ENCODE assay signal across 9 cellular contexts in the genomic region with DNA sequence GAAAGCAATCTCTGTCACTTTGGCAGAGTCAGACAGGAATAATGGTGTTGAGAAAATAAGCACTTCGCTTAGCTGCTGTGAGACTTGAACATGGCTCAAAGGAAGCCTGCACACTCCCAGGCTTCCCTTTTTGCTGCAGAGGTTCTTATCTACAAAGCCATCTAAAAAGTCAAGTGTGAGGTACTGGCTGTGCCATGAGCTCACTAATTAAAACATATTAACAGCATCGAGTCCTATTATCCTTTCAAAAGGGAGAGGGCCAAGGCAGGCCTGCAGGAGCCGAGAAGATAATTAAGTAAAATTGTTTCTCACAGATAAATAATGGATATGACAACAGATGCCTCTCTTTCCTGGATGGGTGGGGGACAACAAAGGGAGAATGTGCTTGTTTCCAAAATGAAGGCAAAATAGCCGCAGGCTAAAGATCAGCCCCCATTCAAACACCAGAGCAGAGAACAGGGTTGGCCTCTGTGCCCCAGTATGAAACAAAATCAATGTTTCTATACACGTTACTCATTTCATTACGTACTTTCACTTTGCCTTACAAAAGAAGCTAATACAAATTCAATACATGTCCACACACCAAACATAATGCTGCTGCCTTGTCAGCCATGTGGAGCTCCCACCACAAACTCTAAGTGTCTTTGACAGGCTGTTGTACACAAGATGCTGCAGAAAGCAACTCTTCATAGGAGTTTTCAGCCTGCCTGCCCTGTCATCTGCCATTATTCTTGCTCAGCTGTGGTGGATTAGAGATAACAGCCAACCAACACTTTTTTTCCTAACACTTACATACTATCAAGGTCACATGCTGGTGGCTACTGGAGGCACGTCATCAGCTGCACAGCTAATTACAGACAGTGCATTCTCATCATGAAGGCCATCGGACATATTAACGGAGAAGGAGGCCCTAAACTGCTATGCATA. TPM values are rescaled to one million over a fixed set of nuclear protein-coding genes. Genes with fewer than 3 reads are reported as not detected.
DNase-seq lines count a peak whose midpoint lies in the region; ATAC-seq, FAIRE-seq and TF ChIP-seq lines count a peak whose summit lies in the region.
"Had no signal": no experiment of that assay in that cellular context is flagged by ENCODE, and none has a peak within 500 bp of the region (broad histone marks: within the 10 kb centered on the region; RNA-seq: fewer than 3 reads in every experiment).

No MANE protein-coding gene starts in this region.

- WGBS in neuronal stem cell (ENCODE audit: extremely low coverage in 2 of 2, insufficient read length in 2 of 2, insufficient replicate concordance in 1 of 2), 2 donors, result 100% methylated on average over 2 of the region's 9 CpGs; no CpG with 5 or more reads in 1 of the 2 donors

- peak in 1 of 56 donors; percentile 9 for TF ChIP-seq CTCF in dorsolateral prefrontal cortex (IDR thresholded peaks at IDR 0.05 in 54 of 56, conservative IDR thresholded peaks at IDR 0.05 in 2 of 56; ENCODE audit: low read depth in 1 of 56, partially characterized antibody in 56 of 56)
- no peak for TF ChIP-seq CTCF in D721Med (IDR thresholded peaks at IDR 0.05; ENCODE audit: insufficient read depth, missing control alignments)

- no peak overlapping the region for H3K23ac ChIP-seq in neuronal stem cell (ENCODE audit: low read depth, low read length, poor library complexity)

- H3K14ac ChIP-seq in neuronal stem cell (ENCODE audit: low read length), result no peak overlapping the region

- no peak overlapping the region for H4K8ac ChIP-seq in neuronal stem cell (ENCODE audit: low read depth, low read length)

- H3K27me3 ChIP-seq in dorsolateral prefrontal cortex (no peaks in the 10 kb centered on the region), neuronal stem cell (ENCODE audit: control insufficient read depth in 3 of 3, insufficient read depth in 3 of 3, low read depth in 1 of 3, low read length in 3 of 3) (no peaks in the 10 kb centered on the region)

- H3K18ac ChIP-seq in neuronal stem cell (ENCODE audit: low read length), result no peak overlapping the region

- no peak for FAIRE-seq in D721Med (lab: Jason Lieb, UNC)
- FAIRE-seq: colon had no signal

- peak; percentile 95 for DNase-seq in NCI-H146 treated with DMSO at 0.1 percent for 48 hours (lab: John Stamatoyannopoulos, UW; ENCODE audit: unreplicated experiment)
- peak in 2 of 10 donors; percentile 35 to 48 for DNase-seq in dorsolateral prefrontal cortex
- no peak for DNase-seq in neuronal stem cell (ENCODE audit: low spot score)
- no peak for DNase-seq in GOT3 (lab: John Stamatoyannopoulos, UW)
- DNase-seq in sciatic nerve (ENCODE audit: low spot score), result no peak
- DNase-seq in D721Med (ENCODE audit: insufficient read length, low spot score), result no peak

- H3K79me1 ChIP-seq in neuronal stem cell (ENCODE audit: low read depth, low read length), result no peaks in the 10 kb centered on the region

- ATAC-seq in GM21390 (IDR thresholded peaks at IDR 0.05; ENCODE audit: unreplicated experiment) (peak; percentile 77), sciatic nerve (no peak)

- no peak overlapping the region for H3K4me2 ChIP-seq in neuronal stem cell (ENCODE audit: insufficient read depth, low read length, poor library complexity, severe bottlenecking)

- H2BK12ac ChIP-seq in neuronal stem cell (ENCODE audit: low read length), result no peak overlapping the region

- H3K9me3 ChIP-seq in neuronal stem cell (replicated peaks in 1 of 2; ENCODE audit: control insufficient read depth in 2 of 2, insufficient read depth in 1 of 2, low read depth in 1 of 2, low read length in 2 of 2), result no peaks in the 10 kb centered on the region

- no peak overlapping the region for H3K4ac ChIP-seq in neuronal stem cell (ENCODE audit: low read length)

- H2BK120ac ChIP-seq in neuronal stem cell (ENCODE audit: low read depth, low read length), result no peak overlapping the region

- intact Hi-C loops in dorsolateral prefrontal cortex (cut with DNase I), result loop anchor here in 1 of 2 donors (5.0 kb wide), 2 partner anchors 37 to 53 kb away; a partner anchor contains a TSS
- intact Hi-C loops in sciatic nerve (cut with DNase I), result no loop called here

- H3K4me1 ChIP-seq in neuronal stem cell (ENCODE audit: control insufficient read depth in 2 of 2, insufficient read depth in 1 of 2, low read depth in 1 of 2, low read length in 2 of 2), result peaks cover 9 to 17% of the 10 kb centered on the region in 2 donors

- no peak overlapping the region for H2BK5ac ChIP-seq in neuronal stem cell (ENCODE audit: low read length)

- H3K4me3 ChIP-seq in dorsolateral prefrontal cortex (peak overlapping the region in 54 of 59 donors; percentile 1 to 63 (median 32)), neuronal stem cell (ENCODE audit: low read length in 2 of 2) (peak overlapping the region in 1 of 2 donors; percentile 3)
- H3K4me3 ChIP-seq: SK-N-MC had no signal

- H4K91ac ChIP-seq in neuronal stem cell (ENCODE audit: low read depth, low read length, poor library complexity), result no peak overlapping the region

- H2BK15ac ChIP-seq in neuronal stem cell (ENCODE audit: low read length), result no peak overlapping the region

- H3K27ac ChIP-seq in dorsolateral prefrontal cortex, result peak overlapping the region; percentile 10 to 91 (median 79)
- H3K27ac ChIP-seq in neuronal stem cell (replicated peaks; ENCODE audit: low read length), result no peak overlapping the region
- H3K27ac ChIP-seq: SK-N-MC had no signal

- peak overlapping the region; percentile 17 for H2AFZ ChIP-seq in neuronal stem cell (ENCODE audit: low read length)

- H3K9ac ChIP-seq in neuronal stem cell (ENCODE audit: low read depth, low read length, poor library complexity), result no peak overlapping the region

- H3K36me3 ChIP-seq in neuronal stem cell (replicated peaks in 1 of 2; ENCODE audit: control insufficient read depth in 2 of 2, insufficient read depth in 2 of 2, low read length in 2 of 2), result no peaks in the 10 kb centered on the region

- no peak overlapping the region for H2AK5ac ChIP-seq in neuronal stem cell (ENCODE audit: low read depth, low read length)

RNA-seq across cellular contexts. Expression of a gene that starts 55.3 kb away (rescaled TPM):
- 100 to 1,000 TPM in 4 of 120 experiments, 10 to 100 TPM in 116; 20.9 to 146 (median 56.8) TPM for total RNA-seq in dorsolateral prefrontal cortex
- polyA plus RNA-seq in neuronal stem cell (2013, experiment 1 of 2), result 20.6 TPM
- polyA plus RNA-seq in neuronal stem cell (2013, experiment 2 of 2), result 20.4 TPM
- 18.3 TPM for total RNA-seq in sciatic nerve
